In genomic region chr10:104306897-104307296, GRCh38 we compare ENCODE assay signal across 18 cellular contexts. TPM values are rescaled to one million over a fixed set of nuclear protein-coding genes. Genes with fewer than 3 reads are reported as not detected.
DNase-seq lines count a peak whose midpoint lies in the region; ATAC-seq and TF ChIP-seq lines count a peak whose summit lies in the region.
"Had no signal": no experiment of that assay in that cellular context is flagged by ENCODE, and none has a peak within 500 bp of the region (broad histone marks: within the 10 kb centered on the region; RNA-seq: fewer than 3 reads in every experiment).

No MANE protein-coding gene starts in this region.

- H4K20me1 ChIP-seq in osteoblast (ENCODE audit: insufficient read depth, low read length) = no peaks in the 10 kb centered on the region

- H3K36me3 Mint-ChIP-seq in activated naive CD4-positive, alpha-beta T cell treated with anti-CD3 and anti-CD28 coated beads, Interleukin-2, amount 10 ng/mL, durations not matched to agents 7 days and 5 days = peaks cover 34% of the 10 kb centered on the region

- H2AFZ ChIP-seq in osteoblast (ENCODE audit: low read length) = no peak overlapping the region

- POLR2A ChIA-PET in Panc1 (lab: Charles Lee) = no interaction called here

- H3K4me3 Mint-ChIP-seq in activated naive CD4-positive, alpha-beta T cell treated with anti-CD3 and anti-CD28 coated beads, Interleukin-2, amount 10 ng/mL, durations not matched to agents 7 days and 5 days = no peak overlapping the region
- H3K4me3 Mint-ChIP-seq: activated naive CD8-positive, alpha-beta T cell treated with anti-CD3 and anti-CD28 coated beads for 36 hours; activated T-cell treated with anti-CD3 and anti-CD28 coated beads, Interleukin-2, amount 50 U/mL, for 4 hours had no signal

- H3K27ac ChIP-seq in Panc1 (ENCODE audit: low read length) = peak overlapping the region; percentile 5; the same call in 1 of the 2 replicates
- peak overlapping the region; percentile 62 for H3K27ac ChIP-seq in osteoblast (ENCODE audit: low read depth, low read length)
- peak overlapping the region in 2 of 4 donors; percentile 95 to 98 for H3K27ac ChIP-seq in gastroesophageal sphincter

- in situ Hi-C loops in Panc1 (cut with HindIII; ENCODE audit: low pct_unique_long_range_greater_than_20kb, low sequenced_read_pairs) = no loop called here

- H3K4me1 ChIP-seq in Panc1 (ENCODE audit: control insufficient read depth, insufficient read depth, low read length) = peaks cover 49% of the 10 kb centered on the region
- H3K4me1 ChIP-seq in osteoblast (ENCODE audit: insufficient read depth, low read length) = peaks cover 43% of the 10 kb centered on the region
- H3K4me1 ChIP-seq in gastroesophageal sphincter = peaks cover 11 to 82% (median 31%) of the 10 kb centered on the region in 3 donors
- H3K4me1 ChIP-seq: breast epithelium, Caco-2 had no signal

- intact Hi-C loops in Panc1 (cut with micrococcal nuclease; ENCODE audit: unreplicated experiment) = no loop called here

- H3K27me3 ChIP-seq in Panc1 (ENCODE audit: control insufficient read depth, insufficient read depth, low read length) = no peaks in the 10 kb centered on the region
- no peaks in the 10 kb centered on the region for H3K27me3 ChIP-seq in osteoblast (ENCODE audit: insufficient read depth, low read length)
- H3K27me3 ChIP-seq in gastroesophageal sphincter = no peaks in the 10 kb centered on the region
- H3K27me3 ChIP-seq: breast epithelium, MG63 had no signal

- CTCF ChIA-PET in activated naive CD4-positive, alpha-beta T cell treated with anti-CD3 and anti-CD28 coated beads, Interleukin-2, amount 10 ng/mL, durations not matched to agents 7 days and 5 days (lab: Charles Lee) = interaction anchor here (1.4 to 10.7 kb wide), 10 partner anchors 11 to 45 kb away, joined by 4 to 265 read pairs (median 28); partner anchors contain the start of genes CFAP58 and ITPRIP
- CTCF ChIA-PET in Panc1 (lab: Charles Lee) = interaction anchor here (0.7 to 2.9 kb wide), 5 partner anchors 15 to 419 kb away, joined by 3 to 23 read pairs (median 8); partner anchors contain the start of gene CFAP58

- no peak for DNase-seq in activated naive CD4-positive, alpha-beta T cell treated with anti-CD3 and anti-CD28 coated beads, Interleukin-2, amount 10 ng/mL, durations not matched to agents 7 days and 5 days
- DNase-seq in activated naive CD4-positive, alpha-beta T cell (lab: John Stamatoyannopoulos, UW) = no peak
- DNase-seq in Panc1 (ENCODE audit: low read depth, low spot score) (no peak), fibroblast of mammary gland (ENCODE audit: low read depth) (peak; percentile 28), osteoblast (ENCODE audit: insufficient read length, low spot score, missing footprints) (no peak), activated gamma-delta T cell (lab: John Stamatoyannopoulos, UW) (no peak)
- DNase-seq: activated CD4-positive, alpha-beta T cell treated with anti-CD3 and anti-CD28 coated beads, Interleukin-2, amount 50 U/mL, for 48 hours; activated naive CD8-positive, alpha-beta T cell treated with anti-CD3 and anti-CD28 coated beads for 36 hours; activated T-cell treated with anti-CD3 and anti-CD28 coated beads, Interleukin-2, amount 50 U/mL, for 4 hours; Caco-2; head of caudate nucleus; MG63; NCI-H1930; NCI-H526 treated with DMSO at 0.1 percent for 48 hours; PC-3 had no signal

- H3K27ac Mint-ChIP-seq in activated naive CD4-positive, alpha-beta T cell treated with anti-CD3 and anti-CD28 coated beads, Interleukin-2, amount 10 ng/mL, durations not matched to agents 7 days and 5 days = peak overlapping the region; percentile 24
- H3K27ac Mint-ChIP-seq: activated naive CD8-positive, alpha-beta T cell treated with anti-CD3 and anti-CD28 coated beads for 36 hours had no signal

- peaks cover 71% of the 10 kb centered on the region for H3K4me1 Mint-ChIP-seq in activated naive CD4-positive, alpha-beta T cell treated with anti-CD3 and anti-CD28 coated beads, Interleukin-2, amount 10 ng/mL, durations not matched to agents 7 days and 5 days

- ATAC-seq in Panc1 (peak; percentile 23), GM21619 (IDR thresholded peaks at IDR 0.05; ENCODE audit: unreplicated experiment) (no peak), gastroesophageal sphincter (no peak)
- ATAC-seq: activated T-cell treated with anti-CD3 and anti-CD28 coated beads, Interleukin-2, amount 50 U/mL, for 4 hours; PC-3 had no signal

- TF ChIP-seq POLR2A in gastroesophageal sphincter (IDR thresholded peaks at IDR 0.05) = no peak

- H3K9me3 Mint-ChIP-seq in activated naive CD4-positive, alpha-beta T cell treated with anti-CD3 and anti-CD28 coated beads, Interleukin-2, amount 10 ng/mL, durations not matched to agents 7 days and 5 days = peaks cover 4% of the 10 kb centered on the region
- H3K9me3 Mint-ChIP-seq: activated naive CD8-positive, alpha-beta T cell treated with anti-CD3 and anti-CD28 coated beads for 36 hours had no signal

- H3K9me3 ChIP-seq in Panc1 (ENCODE audit: control insufficient read depth, insufficient read depth, low read depth, low read length) (no peaks in the 10 kb centered on the region), osteoblast (ENCODE audit: low read depth, low read length) (no peaks in the 10 kb centered on the region), gastroesophageal sphincter (no peaks in the 10 kb centered on the region)
- H3K9me3 ChIP-seq: breast epithelium, Caco-2 had no signal

- BruUV-seq in Panc1 (replicated peaks; lab: Mats Ljungman, UMichigan) = no TSS peak

- no peak overlapping the region for H3K4me3 ChIP-seq in Panc1 (ENCODE audit: low read depth in 2 of 2, low read length in 2 of 2)
- no peak overlapping the region for H3K4me3 ChIP-seq in fibroblast of mammary gland (ENCODE audit: control insufficient read depth, low read depth, low read length)
- H3K4me3 ChIP-seq in osteoblast (ENCODE audit: insufficient read depth, low read length) = no peak overlapping the region
- no peak overlapping the region for H3K4me3 ChIP-seq in gastroesophageal sphincter
- H3K4me3 ChIP-seq: breast epithelium, MG63 had no signal

- H3K36me3 ChIP-seq in Panc1 (ENCODE audit: control insufficient read depth, insufficient read depth, low read length) (no peaks in the 10 kb centered on the region; the same call in none of the 2 replicates), osteoblast (ENCODE audit: insufficient read depth, low read length) (peaks cover 17% of the 10 kb centered on the region), gastroesophageal sphincter (peaks cover 0 to 28% of the 10 kb centered on the region in 2 donors)
- H3K36me3 ChIP-seq: breast epithelium had no signal

- TF ChIP-seq EP300 in gastroesophageal sphincter (IDR thresholded peaks at IDR 0.05) = no peak

- H3K27me3 Mint-ChIP-seq in activated naive CD4-positive, alpha-beta T cell treated with anti-CD3 and anti-CD28 coated beads, Interleukin-2, amount 10 ng/mL, durations not matched to agents 7 days and 5 days = peaks cover 5% of the 10 kb centered on the region

- H3K79me2 ChIP-seq in osteoblast (ENCODE audit: insufficient read depth, low read length) = peaks cover 21% of the 10 kb centered on the region

- H3K4me2 ChIP-seq in osteoblast (ENCODE audit: insufficient read depth, low read length) = no peak overlapping the region

- no peak for TF ChIP-seq CTCF in Panc1 (IDR thresholded peaks at IDR 0.05)
- TF ChIP-seq CTCF in fibroblast of mammary gland (conservative IDR thresholded peaks at IDR 0.05; ENCODE audit: control insufficient read depth, insufficient read depth, low read depth, low read length) = no peak
- no peak for TF ChIP-seq CTCF in osteoblast (IDR thresholded peaks at IDR 0.05; ENCODE audit: extremely low read depth, low read depth, low read length)
- TF ChIP-seq CTCF in gastroesophageal sphincter (IDR thresholded peaks at IDR 0.05) = no peak

- 100% methylated on average over 1 of the region's 3 CpGs; no CpG with 5 or more reads in 1 of the 2 donors for WGBS in gastroesophageal sphincter (ENCODE audit: low coverage in 1 of 2), 2 donors

RNA-seq across cellular contexts. Expression of gene ITPRIP, which starts 31.4 kb away (rescaled TPM):
- total RNA-seq in Panc1 (2021; ENCODE audit: unreplicated experiment) (55.0 TPM), osteoblast (14.8 and 16.5 TPM in 2 replicates), gastroesophageal sphincter (10 to 100 TPM; 18.1 to 31.5 (median 22.8) TPM)
- 52.8 TPM for polyA plus RNA-seq in Panc1 (2012; ENCODE audit: insufficient read length)

RNA-seq across cellular contexts. Expression of gene GSTO2, which starts 37.9 kb away (rescaled TPM):
- total RNA-seq in Panc1 (2021; ENCODE audit: unreplicated experiment) (28.5 TPM), osteoblast (1.8 and 2.2 TPM in 2 replicates), gastroesophageal sphincter (1 to 10 TPM in 1 of 4 donors, under 1 TPM in 3; 0.15 to 1.3 (median 0.21) TPM)
- 31.6 TPM for polyA plus RNA-seq in Panc1 (2012; ENCODE audit: insufficient read length)

RNA-seq across cellular contexts. Expression of gene CFAP58, which starts 46.7 kb away (rescaled TPM):
- total RNA-seq in Panc1 (2021; ENCODE audit: unreplicated experiment) (2.0 TPM), osteoblast (0.36 and 0.59 TPM in 2 replicates), gastroesophageal sphincter (1 to 10 TPM in 3 of 4 donors, under 1 TPM in 1; 0.27 to 1.6 (median 1.3) TPM)
- polyA plus RNA-seq in Panc1 (2012; ENCODE audit: insufficient read length) = 1.4 TPM
- total RNA-seq: activated T-cell treated with anti-CD3 and anti-CD28 coated beads, Interleukin-2, amount 50 U/mL, for 4 hours; Caco-2 had no signal

RNA-seq across cellular contexts. Expression of gene GSTO1, which starts 52.2 kb away (rescaled TPM):
- total RNA-seq in Panc1 (2021; ENCODE audit: unreplicated experiment) = 134 TPM
- 123 TPM for polyA plus RNA-seq in Panc1 (2012; ENCODE audit: insufficient read length)
- 149 and 177 TPM in 2 replicates for total RNA-seq in osteoblast
- 100 to 1,000 TPM; 124 to 153 (median 149) TPM for total RNA-seq in gastroesophageal sphincter
